Comparison of ENCODE assay signal across 8 cellular contexts in genomic region chr10:32139223-32140073, GRCh38.
DNase-seq lines count a peak whose midpoint lies in the region; ATAC-seq and TF ChIP-seq lines count a peak whose summit lies in the region.

No MANE protein-coding gene starts in this region.

- H3K27me3 ChIP-seq in Caco-2 (replicated peaks; ENCODE audit: control insufficient read depth, insufficient read depth, low read length) (no peaks in the 10 kb centered on the region), rectal smooth muscle tissue (ENCODE audit: control insufficient read depth, insufficient read depth, low read length) (no peaks in the 10 kb centered on the region)

- intact Hi-C loops in Caco-2 (cut with micrococcal nuclease; ENCODE audit: unreplicated experiment), result no loop called here
- intact Hi-C loops in left ventricle myocardium superior (cut with micrococcal nuclease), result no loop called here

- no TSS peak for BruUV-seq in Caco-2 (replicated peaks; lab: Mats Ljungman, UMichigan)

- H3K4me3 Mint-ChIP-seq in Caco-2 (ENCODE audit: unreplicated experiment), result no peak overlapping the region
- no peak overlapping the region for H3K4me3 Mint-ChIP-seq in activated CD8-positive, alpha-beta T cell treated with anti-CD3 and anti-CD28 coated beads, Interleukin-2, amount 10 ng/mL, durations not matched to agents 7 days and 5 days

- H3K27ac Mint-ChIP-seq in Caco-2 (ENCODE audit: unreplicated experiment), result no peak overlapping the region
- H3K27ac Mint-ChIP-seq in activated CD8-positive, alpha-beta T cell treated with anti-CD3 and anti-CD28 coated beads, Interleukin-2, amount 10 ng/mL, durations not matched to agents 7 days and 5 days, result no peak overlapping the region

- ATAC-seq in activated CD8-positive, alpha-beta T cell treated with anti-CD3 and anti-CD28 coated beads, Interleukin-2, amount 10 ng/mL, durations not matched to agents 7 days and 5 days, result peak; percentile 44
- ATAC-seq in left ventricle myocardium superior (peak; percentile 95), HG02678 (IDR thresholded peaks at IDR 0.05; ENCODE audit: unreplicated experiment) (no peak), HG03280 (IDR thresholded peaks at IDR 0.05; ENCODE audit: unreplicated experiment) (no peak), GM19395 (IDR thresholded peaks at IDR 0.05; ENCODE audit: unreplicated experiment) (no peak)

- H3K9me3 ChIP-seq in Caco-2, result no peaks in the 10 kb centered on the region

- no peaks in the 10 kb centered on the region for H3K36me3 Mint-ChIP-seq in Caco-2 (ENCODE audit: insufficient read depth, unreplicated experiment)
- H3K36me3 Mint-ChIP-seq in activated CD8-positive, alpha-beta T cell treated with anti-CD3 and anti-CD28 coated beads, Interleukin-2, amount 10 ng/mL, durations not matched to agents 7 days and 5 days (ENCODE audit: low read depth), result no peaks in the 10 kb centered on the region

- no peaks in the 10 kb centered on the region for H3K9me3 Mint-ChIP-seq in Caco-2 (ENCODE audit: unreplicated experiment)
- H3K9me3 Mint-ChIP-seq in activated CD8-positive, alpha-beta T cell treated with anti-CD3 and anti-CD28 coated beads, Interleukin-2, amount 10 ng/mL, durations not matched to agents 7 days and 5 days (ENCODE audit: insufficient read depth), result no peaks in the 10 kb centered on the region

- peaks cover 13% of the 10 kb centered on the region for H3K4me1 Mint-ChIP-seq in Caco-2 (ENCODE audit: low read depth, unreplicated experiment)
- H3K4me1 Mint-ChIP-seq in activated CD8-positive, alpha-beta T cell treated with anti-CD3 and anti-CD28 coated beads, Interleukin-2, amount 10 ng/mL, durations not matched to agents 7 days and 5 days (ENCODE audit: low read depth), result peaks cover 7% of the 10 kb centered on the region

- in situ Hi-C loops in KBM-7 (cut with MboI; ENCODE audit: low pct_unique_long_range_greater_than_20kb, low sequenced_read_pairs), result no loop called here

- H3K36me3 ChIP-seq in Caco-2 (ENCODE audit: control insufficient read depth, insufficient read depth, low read length) (no peaks in the 10 kb centered on the region), rectal smooth muscle tissue (ENCODE audit: control insufficient read depth, insufficient read depth, low read length) (no peaks in the 10 kb centered on the region)

- H3K4me3 ChIP-seq in Caco-2 (ENCODE audit: low read depth, low read length), result no peak overlapping the region
- peak overlapping the region; percentile 27 for H3K4me3 ChIP-seq in rectal smooth muscle tissue (ENCODE audit: low read length)

- CTCF ChIA-PET in Caco-2 (lab: Charles Lee), result interaction anchor here (0.6 kb wide), 1 partner anchor 43 kb away, joined by 3 read pairs; no protein-coding TSS in a partner anchor
- CTCF ChIA-PET in activated CD8-positive, alpha-beta T cell treated with anti-CD3 and anti-CD28 coated beads, Interleukin-2, amount 10 ng/mL, durations not matched to agents 7 days and 5 days (lab: Charles Lee), result interaction anchor here (0.7 kb wide), 1 partner anchor 183 kb away, joined by 3 read pairs; no protein-coding TSS in a partner anchor

- H3K27ac ChIP-seq in rectal smooth muscle tissue (ENCODE audit: low read depth, low read length), result no peak overlapping the region

- POLR2A ChIA-PET in Caco-2 (lab: Charles Lee), result interaction anchor here (0.7 kb wide), 1 partner anchor 11 kb away, joined by 6 read pairs; no protein-coding TSS in a partner anchor
- POLR2A ChIA-PET in activated CD8-positive, alpha-beta T cell treated with anti-CD3 and anti-CD28 coated beads, Interleukin-2, amount 10 ng/mL, durations not matched to agents 7 days and 5 days (lab: Charles Lee), result no interaction called here

- DNase-seq in Caco-2, result peak; percentile 51 to 62
- DNase-seq in KBM-7, result peak; percentile 87
- peak; percentile 33 for DNase-seq in activated CD8-positive, alpha-beta T cell treated with anti-CD3 and anti-CD28 coated beads, Interleukin-2, amount 10 ng/mL, durations not matched to agents 7 days and 5 days
- peak; percentile 81 for DNase-seq in left ventricle myocardium superior

- TF ChIP-seq CTCF in Caco-2 (IDR thresholded peaks at IDR 0.05; ENCODE audit: insufficient read depth in 1 of 2, low read depth in 1 of 2, low read length in 1 of 2, severe bottlenecking in 1 of 2, unreplicated experiment in 1 of 2), result no peak

- H3K27me3 Mint-ChIP-seq in Caco-2 (ENCODE audit: insufficient read depth, unreplicated experiment), result no peaks in the 10 kb centered on the region
- H3K27me3 Mint-ChIP-seq in activated CD8-positive, alpha-beta T cell treated with anti-CD3 and anti-CD28 coated beads, Interleukin-2, amount 10 ng/mL, durations not matched to agents 7 days and 5 days (ENCODE audit: low read depth), result no peaks in the 10 kb centered on the region

- H3K9ac ChIP-seq in rectal smooth muscle tissue (ENCODE audit: low read length), result no peak overlapping the region

- H3K4me1 ChIP-seq in Caco-2 (peaks cover 22% of the 10 kb centered on the region), rectal smooth muscle tissue (ENCODE audit: control insufficient read depth, insufficient read depth, low read length) (peaks cover 4% of the 10 kb centered on the region)

Comparison
In these comparisons a context has a peak if more than half of its experiments do, and no peak if none do; other contexts are left out.
1. DNase-seq: peak in every context shown above with its lines; median percentile 87 in KBM-7; 81 in left ventricle myocardium superior; 56 in Caco-2; 33 in activated CD8-positive, alpha-beta T cell treated with anti-CD3 and anti-CD28 coated beads, Interleukin-2, amount 10 ng/mL, durations not matched to agents 7 days and 5 days.
2. ATAC-seq: peak in activated CD8-positive, alpha-beta T cell treated with anti-CD3 and anti-CD28 coated beads, Interleukin-2, amount 10 ng/mL, durations not matched to agents 7 days and 5 days (single experiment) and left ventricle myocardium superior (single experiment); none in HG02678 (single experiment), HG03280 (single experiment) and GM19395 (single experiment).